1 cellular context compared by ENCODE assay signal in the genomic region with DNA sequence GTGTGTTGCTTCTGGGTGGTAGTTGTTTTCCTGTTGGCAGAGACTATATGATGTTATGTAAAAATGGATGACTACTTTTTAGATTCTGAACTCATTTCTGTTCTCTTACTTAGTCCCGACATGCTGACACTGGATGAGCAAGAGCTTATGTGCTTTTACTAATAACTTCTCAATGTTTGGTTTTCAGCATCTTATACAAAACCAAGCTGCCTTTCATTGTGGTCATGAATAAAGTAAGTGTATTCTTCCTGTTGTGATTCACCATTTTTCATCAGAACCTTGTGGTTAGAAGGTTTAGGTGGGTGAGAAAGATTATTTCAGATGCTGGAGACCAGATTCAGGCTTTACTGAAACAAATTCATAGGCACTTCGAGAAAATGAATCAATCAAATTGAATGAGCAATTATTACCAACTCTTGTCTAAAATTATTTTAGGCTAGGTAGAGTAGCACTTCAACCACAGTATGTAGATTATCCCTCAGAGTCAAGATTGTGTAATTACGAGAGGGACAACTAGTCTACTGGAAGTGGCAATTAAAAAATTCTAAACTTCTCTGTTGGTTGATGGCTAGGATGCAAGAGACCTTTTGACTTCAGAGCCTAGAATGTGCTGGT.
A peak's percentile ranks its signal among the peaks of the same experiment; 100 is the strongest.
TF ChIP-seq lines count a peak whose summit lies in the region.

No MANE protein-coding gene starts in this region.

TF ChIP-seq in SK-N-SH, 30 proteins besides CTCF, POLR2A, EP300 and RAD21:
- TF ChIP-seq POLR2AphosphoS5 (IDR thresholded peaks at IDR 0.05; ENCODE audit: low read depth, low read length) (no peak; the same call in 1 of the 2 replicates), MAX (IDR thresholded peaks at IDR 0.05; ENCODE audit: low read depth) (no peak), GATA2 (CRISPR knock-in tag; IDR thresholded peaks at IDR 0.05) (no peak), TCF12 (IDR thresholded peaks at IDR 0.05) (peak; percentile 73), CHD2 (IDR thresholded peaks at IDR 0.05; ENCODE audit: low read length, partially characterized antibody) (no peak), JUND (IDR thresholded peaks at IDR 0.05) (peak; percentile 64; the same call in 1 of the 2 replicates), EZH2phosphoT487 (IDR thresholded peaks at IDR 0.05; ENCODE audit: borderline replicate concordance, low read depth) (no peak), MXI1 (IDR thresholded peaks at IDR 0.05; ENCODE audit: low read depth, low read length) (no peak), RXRA (IDR thresholded peaks at IDR 0.05; ENCODE audit: borderline replicate concordance, low read depth) (no peak), USF1 (IDR thresholded peaks at IDR 0.05; ENCODE audit: borderline replicate concordance, low read depth) (no peak), SIN3A (IDR thresholded peaks at IDR 0.05; ENCODE audit: borderline replicate concordance, low read depth, low read length) (no peak), RFX5 (IDR thresholded peaks at IDR 0.05; ENCODE audit: low read length) (no peak), YY1 (IDR thresholded peaks at IDR 0.05; ENCODE audit: low read depth) (no peak), MEF2A (IDR thresholded peaks at IDR 0.05; ENCODE audit: borderline replicate concordance, low read depth) (no peak), TAF1 (IDR thresholded peaks at IDR 0.05; ENCODE audit: borderline replicate concordance, low read depth, low read length) (no peak), FOSL2 (IDR thresholded peaks at IDR 0.05; ENCODE audit: borderline replicate concordance, low read depth) (peak; percentile 68; the same call in 1 of the 2 replicates), NFIC (IDR thresholded peaks at IDR 0.05; ENCODE audit: borderline replicate concordance) (0 out of 2 replicates have a peak, but pooled peaks have one; percentile 14), FOXJ3 (CRISPR knock-in tag; IDR thresholded peaks at IDR 0.05) (no peak), ELF1 (IDR thresholded peaks at IDR 0.05) (no peak), TEAD4 (IDR thresholded peaks at IDR 0.05; ENCODE audit: borderline replicate concordance, insufficient read depth) (no peak), NRF1 (IDR thresholded peaks at IDR 0.05; ENCODE audit: low read depth, low read length) (no peak), SMC3 (IDR thresholded peaks at IDR 0.05; ENCODE audit: low read depth, low read length) (no peak), GABPA (IDR thresholded peaks at IDR 0.05; ENCODE audit: low read depth) (no peak)
- TF ChIP-seq, protein P1, sequence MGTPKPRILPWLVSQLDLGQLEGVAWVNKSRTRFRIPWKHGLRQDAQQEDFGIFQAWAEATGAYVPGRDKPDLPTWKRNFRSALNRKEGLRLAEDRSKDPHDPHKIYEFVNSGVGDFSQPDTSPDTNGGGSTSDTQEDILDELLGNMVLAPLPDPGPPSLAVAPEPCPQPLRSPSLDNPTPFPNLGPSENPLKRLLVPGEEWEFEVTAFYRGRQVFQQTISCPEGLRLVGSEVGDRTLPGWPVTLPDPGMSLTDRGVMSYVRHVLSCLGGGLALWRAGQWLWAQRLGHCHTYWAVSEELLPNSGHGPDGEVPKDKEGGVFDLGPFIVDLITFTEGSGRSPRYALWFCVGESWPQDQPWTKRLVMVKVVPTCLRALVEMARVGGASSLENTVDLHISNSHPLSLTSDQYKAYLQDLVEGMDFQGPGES (IDR thresholded peaks at IDR 0.05; ENCODE audit: low read depth, low read length) = no peak
- TF ChIP-seq, protein P2, sequence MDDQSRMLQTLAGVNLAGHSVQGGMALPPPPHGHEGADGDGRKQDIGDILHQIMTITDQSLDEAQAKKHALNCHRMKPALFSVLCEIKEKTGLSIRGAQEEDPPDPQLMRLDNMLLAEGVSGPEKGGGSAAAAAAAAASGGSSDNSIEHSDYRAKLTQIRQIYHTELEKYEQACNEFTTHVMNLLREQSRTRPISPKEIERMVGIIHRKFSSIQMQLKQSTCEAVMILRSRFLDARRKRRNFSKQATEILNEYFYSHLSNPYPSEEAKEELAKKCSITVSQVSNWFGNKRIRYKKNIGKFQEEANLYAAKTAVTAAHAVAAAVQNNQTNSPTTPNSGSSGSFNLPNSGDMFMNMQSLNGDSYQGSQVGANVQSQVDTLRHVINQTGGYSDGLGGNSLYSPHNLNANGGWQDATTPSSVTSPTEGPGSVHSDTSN (IDR thresholded peaks at IDR 0.05) = peak; percentile 51
- TF ChIP-seq, protein P3, sequence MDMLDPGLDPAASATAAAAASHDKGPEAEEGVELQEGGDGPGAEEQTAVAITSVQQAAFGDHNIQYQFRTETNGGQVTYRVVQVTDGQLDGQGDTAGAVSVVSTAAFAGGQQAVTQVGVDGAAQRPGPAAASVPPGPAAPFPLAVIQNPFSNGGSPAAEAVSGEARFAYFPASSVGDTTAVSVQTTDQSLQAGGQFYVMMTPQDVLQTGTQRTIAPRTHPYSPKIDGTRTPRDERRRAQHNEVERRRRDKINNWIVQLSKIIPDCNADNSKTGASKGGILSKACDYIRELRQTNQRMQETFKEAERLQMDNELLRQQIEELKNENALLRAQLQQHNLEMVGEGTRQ (IDR thresholded peaks at IDR 0.05; ENCODE audit: borderline replicate concordance, low read depth, low read length) = no peak
- TF ChIP-seq, protein P4, sequence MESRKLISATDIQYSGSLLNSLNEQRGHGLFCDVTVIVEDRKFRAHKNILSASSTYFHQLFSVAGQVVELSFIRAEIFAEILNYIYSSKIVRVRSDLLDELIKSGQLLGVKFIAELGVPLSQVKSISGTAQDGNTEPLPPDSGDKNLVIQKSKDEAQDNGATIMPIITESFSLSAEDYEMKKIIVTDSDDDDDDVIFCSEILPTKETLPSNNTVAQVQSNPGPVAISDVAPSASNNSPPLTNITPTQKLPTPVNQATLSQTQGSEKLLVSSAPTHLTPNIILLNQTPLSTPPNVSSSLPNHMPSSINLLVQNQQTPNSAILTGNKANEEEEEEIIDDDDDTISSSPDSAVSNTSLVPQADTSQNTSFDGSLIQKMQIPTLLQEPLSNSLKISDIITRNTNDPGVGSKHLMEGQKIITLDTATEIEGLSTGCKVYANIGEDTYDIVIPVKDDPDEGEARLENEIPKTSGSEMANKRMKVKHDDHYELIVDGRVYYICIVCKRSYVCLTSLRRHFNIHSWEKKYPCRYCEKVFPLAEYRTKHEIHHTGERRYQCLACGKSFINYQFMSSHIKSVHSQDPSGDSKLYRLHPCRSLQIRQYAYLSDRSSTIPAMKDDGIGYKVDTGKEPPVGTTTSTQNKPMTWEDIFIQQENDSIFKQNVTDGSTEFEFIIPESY (IDR thresholded peaks at IDR 0.05; ENCODE audit: borderline replicate concordance, low read depth) = no peak
